8 cellular contexts compared by ENCODE assay signal in the genomic region with DNA sequence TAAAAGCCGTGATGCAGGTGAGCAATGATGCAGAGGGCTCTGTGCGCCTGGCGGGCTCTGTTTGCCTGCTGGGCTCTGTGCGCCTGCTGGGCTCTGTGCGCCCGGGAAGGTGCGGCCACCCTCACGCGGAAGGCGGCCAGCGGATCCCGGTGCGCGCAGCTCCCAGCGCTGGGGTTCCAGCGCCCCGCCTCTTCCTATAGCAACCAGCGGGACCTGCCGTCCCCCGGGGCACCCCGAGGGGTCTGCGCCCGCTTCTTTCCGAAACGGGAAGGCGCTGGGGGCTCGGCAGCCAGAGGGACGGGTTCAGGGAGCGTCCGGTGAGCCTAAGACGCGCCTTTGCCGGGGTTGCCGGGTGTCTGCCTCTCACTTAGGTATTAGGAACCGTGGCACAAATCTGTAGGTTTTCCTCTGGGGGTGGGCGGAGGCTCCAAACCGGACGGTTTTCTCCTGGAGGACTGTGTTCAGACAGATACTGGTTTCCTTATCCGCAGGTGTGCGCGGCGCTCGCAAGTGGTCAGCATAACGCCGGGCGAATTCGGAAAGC.
DNase-seq lines count a peak whose midpoint lies in the region; ATAC-seq and TF ChIP-seq lines count a peak whose summit lies in the region.

No MANE protein-coding gene starts in this region.

- peaks cover 2 to 12% of the 10 kb centered on the region in 2 donors for H3K4me1 Mint-ChIP-seq in stimulated activated naive B cell treated with anti-CD40 and anti-IgM and Interleukin-4, amounts not matched to agents 10 μg/mL and 1 μg/mL and 100 μg/mL, for 72 hours

- H3K27ac Mint-ChIP-seq in stimulated activated naive B cell treated with anti-CD40 and anti-IgM and Interleukin-4, amounts not matched to agents 10 μg/mL and 1 μg/mL and 100 μg/mL, for 72 hours, result no peak overlapping the region

- no peaks in the 10 kb centered on the region for H3K9me3 ChIP-seq in DOHH2 (ENCODE audit: control insufficient read depth, insufficient read depth, low read length)
- H3K9me3 ChIP-seq in adipocyte (ENCODE audit: control insufficient read depth, low read length), result no peaks in the 10 kb centered on the region
- H3K9me3 ChIP-seq in iPS-20b (ENCODE audit: insufficient read depth, low read depth, low read length), result no peaks in the 10 kb centered on the region

- peaks cover 18 to 26% of the 10 kb centered on the region in 2 donors for H3K36me3 Mint-ChIP-seq in stimulated activated naive B cell treated with anti-CD40 and anti-IgM and Interleukin-4, amounts not matched to agents 10 μg/mL and 1 μg/mL and 100 μg/mL, for 72 hours

- no peak overlapping the region for H3K27ac ChIP-seq in DOHH2 (ENCODE audit: low read depth, low read length)
- no peak overlapping the region for H3K27ac ChIP-seq in iPS-20b (ENCODE audit: low read length)

- peak; percentile 41 to 60 for ATAC-seq in stimulated activated naive B cell treated with anti-CD40 and anti-IgM and Interleukin-4, amounts not matched to agents 10 μg/mL and 1 μg/mL and 100 μg/mL, for 72 hours (replicated peaks)
- no peak for ATAC-seq in HG02981 (IDR thresholded peaks at IDR 0.05; ENCODE audit: unreplicated experiment)
- ATAC-seq in HG03432 (IDR thresholded peaks at IDR 0.05; ENCODE audit: unreplicated experiment), result no peak

- H3K4me1 ChIP-seq in DOHH2 (ENCODE audit: control insufficient read depth, low read length) (peaks cover 11% of the 10 kb centered on the region), adipocyte (ENCODE audit: control insufficient read depth, insufficient read depth, low read length) (peaks cover 4% of the 10 kb centered on the region), iPS-20b (ENCODE audit: insufficient read depth, low read length) (no peaks in the 10 kb centered on the region; the same call in 1 of the 2 replicates)

- no peaks in the 10 kb centered on the region for H4K20me1 ChIP-seq in DOHH2 (ENCODE audit: control insufficient read depth, insufficient read depth, low read depth, low read length)

- no peaks in the 10 kb centered on the region for H3K36me3 ChIP-seq in DOHH2 (ENCODE audit: control insufficient read depth, low read length)
- H3K36me3 ChIP-seq in adipocyte (ENCODE audit: control insufficient read depth, insufficient read depth, low read length, severe bottlenecking), result peaks cover 19% of the 10 kb centered on the region
- no peaks in the 10 kb centered on the region for H3K36me3 ChIP-seq in iPS-20b (ENCODE audit: insufficient read depth, low read depth, low read length)

- DNase-seq in LNCaP clone FGC (ENCODE audit: low read depth) (no peak), adipocyte (ENCODE audit: low read depth) (peak; percentile 16), NCI-H1048 (lab: John Stamatoyannopoulos, UW) (no peak)
- no peak for DNase-seq in stimulated activated naive B cell treated with anti-CD40 and anti-IgM and Interleukin-4, amounts not matched to agents 10 μg/mL and 1 μg/mL and 100 μg/mL, for 72 hours

- no peaks in the 10 kb centered on the region for H3K9me3 Mint-ChIP-seq in stimulated activated naive B cell treated with anti-CD40 and anti-IgM and Interleukin-4, amounts not matched to agents 10 μg/mL and 1 μg/mL and 100 μg/mL, for 72 hours

- TF ChIP-seq CTCF in DOHH2 (IDR thresholded peaks at IDR 0.05; ENCODE audit: low read depth, low read length, poor library complexity, severe bottlenecking), result no peak
- TF ChIP-seq CTCF in LNCaP clone FGC (IDR thresholded peaks at IDR 0.05; ENCODE audit: control insufficient read depth, extremely low read depth, insufficient read depth), result no peak

- peak overlapping the region; percentile 77 for H3K4me3 Mint-ChIP-seq in stimulated activated naive B cell treated with anti-CD40 and anti-IgM and Interleukin-4, amounts not matched to agents 10 μg/mL and 1 μg/mL and 100 μg/mL, for 72 hours

- no peaks in the 10 kb centered on the region for H3K9me2 ChIP-seq in DOHH2 (replicated peaks; ENCODE audit: control insufficient read depth, low read length)

- H3K4me2 ChIP-seq in DOHH2 (ENCODE audit: low read length), result peak overlapping the region; percentile 65

- peaks cover 19 to 45% of the 10 kb centered on the region in 2 donors for H3K27me3 Mint-ChIP-seq in stimulated activated naive B cell treated with anti-CD40 and anti-IgM and Interleukin-4, amounts not matched to agents 10 μg/mL and 1 μg/mL and 100 μg/mL, for 72 hours

- H3K9ac ChIP-seq in adipocyte (ENCODE audit: low read length) (peak overlapping the region; percentile 69), iPS-20b (ENCODE audit: low read depth, low read length) (peak overlapping the region; percentile 45; the same call in 1 of the 2 replicates)

- H3K27me3 ChIP-seq in DOHH2 (ENCODE audit: control insufficient read depth, low read length) (peaks cover 12% of the 10 kb centered on the region), adipocyte (replicated peaks; ENCODE audit: control insufficient read depth, insufficient read depth, low read length) (peaks cover 15% of the 10 kb centered on the region), iPS-20b (ENCODE audit: insufficient read depth, low read length) (peaks cover 31% of the 10 kb centered on the region)

- H3K4me3 ChIP-seq in DOHH2 (ENCODE audit: low read length) (peak overlapping the region; percentile 70), LNCaP clone FGC (ENCODE audit: low read depth, low read length) (peak overlapping the region; percentile 25), adipocyte (ENCODE audit: low read length) (peak overlapping the region; percentile 83), iPS-20b (ENCODE audit: low read length) (peak overlapping the region; percentile 87)

- no peaks in the 10 kb centered on the region for H3F3A ChIP-seq in DOHH2 (ENCODE audit: control insufficient read depth, insufficient read depth)

- no peaks in the 10 kb centered on the region for H3K79me2 ChIP-seq in DOHH2 (ENCODE audit: control insufficient read depth, low read length)

Comparison
In these comparisons a context has a peak if more than half of its experiments do, and no peak if none do; other contexts are left out.
1. H3K4me3 ChIP-seq: peak in every context shown above with its lines; median percentile 87 in iPS-20b; 83 in adipocyte; 70 in DOHH2; 25 in LNCaP clone FGC.
2. ATAC-seq: peak in stimulated activated naive B cell treated with anti-CD40 and anti-IgM and Interleukin-4, amounts not matched to agents 10 μg/mL and 1 μg/mL and 100 μg/mL, for 72 hours (2 of 2); none in HG02981 (single experiment) and HG03432 (single experiment).